Comparison of ENCODE assay signal across 8 cellular contexts in genomic region chr17:35809855-35810461, GRCh38. TPM values are rescaled to one million over a fixed set of nuclear protein-coding genes. Genes with fewer than 3 reads are reported as not detected.
DNase-seq lines count a peak whose midpoint lies in the region; ATAC-seq and TF ChIP-seq lines count a peak whose summit lies in the region.

No MANE protein-coding gene starts in this region.

- TF ChIP-seq CTCF in Loucy (conservative IDR thresholded peaks at IDR 0.05; ENCODE audit: low read length): no peak

- peaks cover 8% of the 10 kb centered on the region; the same call in 1 of the 2 replicates for H3K4me1 ChIP-seq in ES-I3 (ENCODE audit: insufficient read depth, low read length)
- H3K4me1 ChIP-seq in Loucy (ENCODE audit: insufficient read depth, low read length, poor library complexity, severe bottlenecking): peaks cover 37% of the 10 kb centered on the region
- peaks cover 15% of the 10 kb centered on the region for H3K4me1 ChIP-seq in mucosa of stomach (ENCODE audit: control insufficient read depth, insufficient read depth, low read length)

- ATAC-seq in HG03025 (IDR thresholded peaks at IDR 0.05; ENCODE audit: low FRiP score, unreplicated experiment): no peak

- 0 out of 2 replicates have a peak overlapping the region, but pooled peaks have one; percentile 67 for H2AFZ ChIP-seq in Loucy (ENCODE audit: low read length)

- H3K9me3 ChIP-seq in ES-I3 (ENCODE audit: control insufficient read depth, insufficient read depth, low read length): no peaks in the 10 kb centered on the region
- no peaks in the 10 kb centered on the region for H3K9me3 ChIP-seq in Loucy (ENCODE audit: insufficient read depth, low read depth, low read length)
- H3K9me3 ChIP-seq in mucosa of stomach (ENCODE audit: control insufficient read depth, low read length): no peaks in the 10 kb centered on the region

- no peaks in the 10 kb centered on the region for H3K36me3 ChIP-seq in ES-I3 (ENCODE audit: insufficient read depth, low read length)
- 0 out of 2 replicates have a peak, but pooled peaks cover 3% of the 10 kb centered on the region for H3K36me3 ChIP-seq in Loucy (ENCODE audit: insufficient read depth, low read length)
- H3K36me3 ChIP-seq in mucosa of stomach (ENCODE audit: control insufficient read depth, insufficient read depth, low read length): no peaks in the 10 kb centered on the region

- 0 out of 2 replicates have a peak, but pooled peaks cover 2% of the 10 kb centered on the region for H3F3A ChIP-seq in Loucy (ENCODE audit: low read depth)

- peaks cover 56% of the 10 kb centered on the region for H3K79me2 ChIP-seq in Loucy (ENCODE audit: insufficient read depth, low read length)

- H3K4me2 ChIP-seq in Loucy (ENCODE audit: low read depth, low read length, poor library complexity, severe bottlenecking): peak overlapping the region; percentile 90

- no peaks in the 10 kb centered on the region for H3K27me3 ChIP-seq in Loucy (ENCODE audit: insufficient read depth, low read length, poor library complexity, severe bottlenecking)
- H3K27me3 ChIP-seq in mucosa of stomach (ENCODE audit: control insufficient read depth, insufficient read depth, low read length): no peaks in the 10 kb centered on the region

- H3K9ac ChIP-seq in ES-I3 (ENCODE audit: low read depth, low read length): peak overlapping the region; percentile 96
- H3K9ac ChIP-seq in Loucy (ENCODE audit: low read depth, low read length, poor library complexity, severe bottlenecking): peak overlapping the region; percentile 91
- H3K9ac ChIP-seq in mucosa of stomach (ENCODE audit: low read length): peak overlapping the region; percentile 81

- H3K4me3 ChIP-seq in Loucy (ENCODE audit: low read length, poor library complexity, severe bottlenecking) (peak overlapping the region; percentile 89), mucosa of stomach (ENCODE audit: low read length) (peak overlapping the region; percentile 52)

- peak; percentile 13 for DNase-seq in cerebellum (ENCODE audit: low spot score)
- no peak for DNase-seq in SHP77 (lab: John Stamatoyannopoulos, UW)
- DNase-seq in H4 (ENCODE audit: low spot score): no peak
- DNase-seq in activated CD4-positive, alpha-beta T cell treated with anti-CD3 and anti-CD28 coated beads for 4 hours: no peak

- H4K20me1 ChIP-seq in Loucy (ENCODE audit: insufficient read depth, low read length, poor library complexity, severe bottlenecking): peaks cover 56% of the 10 kb centered on the region

- no peaks in the 10 kb centered on the region for H3K9me2 ChIP-seq in Loucy (replicated peaks; ENCODE audit: low read depth, low read length)

RNA-seq across cellular contexts. Expression of gene TAF15, which starts 0.7 kb away (rescaled TPM):
- 131 TPM for total RNA-seq in cerebellum
- total RNA-seq in H4 (2014; rRNA removed; shearing (Covaris generic)): 17.8 and 19.8 TPM in 2 replicates

RNA-seq across cellular contexts. Expression of gene MMP28, which starts 14.5 kb away (rescaled TPM):
- 4.9 TPM for total RNA-seq in cerebellum
- 0.68 TPM in 1 of 2 replicates, not detected in the other for total RNA-seq in H4 (2014; rRNA removed; shearing (Covaris generic))

RNA-seq across cellular contexts. Expression of gene C17orf50, which starts 49.3 kb away (rescaled TPM):
- total RNA-seq in cerebellum: not detected
- total RNA-seq in H4 (2014; rRNA removed; shearing (Covaris generic)): not detected in 2 replicates

RNA-seq across cellular contexts. Expression of gene GAS2L2, which starts 56.9 kb away (rescaled TPM):
- 0.36 TPM for total RNA-seq in cerebellum
- 0.04 TPM in 2 replicates for total RNA-seq in H4 (2014; rRNA removed; shearing (Covaris generic))

RNA-seq across cellular contexts. Expression of gene HEATR9, which starts 58.7 kb away (rescaled TPM):
- total RNA-seq in cerebellum: not detected
- not detected in 2 replicates for total RNA-seq in H4 (2014; rRNA removed; shearing (Covaris generic))
